9 cellular contexts compared by ENCODE assay signal in the genomic region with DNA sequence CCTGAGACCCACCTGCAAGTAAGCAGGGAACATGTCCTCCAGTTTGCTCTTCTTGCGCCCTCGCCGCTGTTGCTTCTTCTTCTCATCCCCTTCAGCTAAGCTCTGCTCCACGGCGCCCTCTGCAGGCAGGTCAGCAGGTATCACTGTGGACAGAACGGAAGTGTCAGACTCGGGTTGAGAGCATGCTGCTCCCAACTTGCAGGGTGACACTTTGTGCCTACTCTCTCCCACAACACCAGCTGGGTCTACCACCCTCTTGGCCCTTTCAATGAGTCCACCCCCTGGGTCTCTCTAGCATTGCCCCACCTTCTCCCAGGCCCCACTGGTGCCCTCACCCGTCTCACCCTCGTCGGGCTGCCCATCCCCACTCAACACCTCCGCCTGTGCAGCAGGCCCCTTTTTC. TPM values are rescaled to one million over a fixed set of nuclear protein-coding genes. Genes with fewer than 3 reads are reported as not detected.
A peak's percentile ranks its signal among the peaks of the same experiment; 100 is the strongest.
DNase-seq lines count a peak whose midpoint lies in the region; ATAC-seq and TF ChIP-seq lines count a peak whose summit lies in the region.
"Had no signal": no experiment of that assay in that cellular context is flagged by ENCODE, and none has a peak within 500 bp of the region (broad histone marks: within the 10 kb centered on the region; RNA-seq: fewer than 3 reads in every experiment).

No MANE protein-coding gene starts in this region.

- H3K36me3 Mint-ChIP-seq in activated CD4-positive, alpha-beta memory T cell treated with anti-CD3 and anti-CD28 coated beads, Interleukin-2, amount 10 ng/mL, durations not matched to agents 7 days and 5 days (ENCODE audit: low read depth), result peaks cover 89% of the 10 kb centered on the region
- H3K36me3 Mint-ChIP-seq in effector memory CD8-positive, alpha-beta T cell (ENCODE audit: insufficient read depth), result peaks cover 89% of the 10 kb centered on the region
- peaks cover 94% of the 10 kb centered on the region for H3K36me3 Mint-ChIP-seq in stimulated activated effector memory CD8-positive, alpha-beta T cell treated with anti-CD3 and anti-CD28 coated beads, Interleukin-12 subunit alpha, Interleukin-12 subunit beta, amount 100 ng/mL, for 72 hours

- H3K9me3 Mint-ChIP-seq in activated CD4-positive, alpha-beta memory T cell treated with anti-CD3 and anti-CD28 coated beads, Interleukin-2, amount 10 ng/mL, durations not matched to agents 7 days and 5 days, result no peaks in the 10 kb centered on the region
- no peaks in the 10 kb centered on the region for H3K9me3 Mint-ChIP-seq in effector memory CD8-positive, alpha-beta T cell
- no peaks in the 10 kb centered on the region for H3K9me3 Mint-ChIP-seq in stimulated activated effector memory CD8-positive, alpha-beta T cell treated with anti-CD3 and anti-CD28 coated beads, Interleukin-12 subunit alpha, Interleukin-12 subunit beta, amount 100 ng/mL, for 72 hours

- peaks cover 5% of the 10 kb centered on the region for H3K4me1 Mint-ChIP-seq in activated CD4-positive, alpha-beta memory T cell treated with anti-CD3 and anti-CD28 coated beads, Interleukin-2, amount 10 ng/mL, durations not matched to agents 7 days and 5 days
- H3K4me1 Mint-ChIP-seq in effector memory CD8-positive, alpha-beta T cell (ENCODE audit: low read depth in 2 of 2), result peaks cover 13 to 18% of the 10 kb centered on the region in 2 donors
- peaks cover 17% of the 10 kb centered on the region for H3K4me1 Mint-ChIP-seq in stimulated activated effector memory CD8-positive, alpha-beta T cell treated with anti-CD3 and anti-CD28 coated beads, Interleukin-12 subunit alpha, Interleukin-12 subunit beta, amount 100 ng/mL, for 72 hours

- no peaks in the 10 kb centered on the region for H3K27me3 Mint-ChIP-seq in activated CD4-positive, alpha-beta memory T cell treated with anti-CD3 and anti-CD28 coated beads, Interleukin-2, amount 10 ng/mL, durations not matched to agents 7 days and 5 days
- H3K27me3 Mint-ChIP-seq in effector memory CD8-positive, alpha-beta T cell, result no peaks in the 10 kb centered on the region

- CTCF ChIA-PET in activated CD4-positive, alpha-beta memory T cell treated with anti-CD3 and anti-CD28 coated beads, Interleukin-2, amount 10 ng/mL, durations not matched to agents 7 days and 5 days (lab: Charles Lee), result interaction anchor here (0.7 to 2.0 kb wide), 27 partner anchors 9 to 191 kb away, joined by 3 to 13 read pairs (median 4); partner anchors contain the start of genes ARF3, FKBP11, RHEBL1 and TUBA1A

- DNase-seq in NCI-H1105 treated with DMSO at 0.1 percent for 48 hours (lab: John Stamatoyannopoulos, UW), result peak; percentile 2
- no peak for DNase-seq in NCI-H1105 (lab: John Stamatoyannopoulos, UW)
- peak; percentile 49 for DNase-seq in NCI-H748 (lab: John Stamatoyannopoulos, UW; ENCODE audit: unreplicated experiment)
- DNase-seq in activated CD4-positive, alpha-beta memory T cell treated with anti-CD3 and anti-CD28 coated beads, Interleukin-2, amount 10 ng/mL, durations not matched to agents 7 days and 5 days, result peak; percentile 83
- DNase-seq in effector memory CD8-positive, alpha-beta T cell, result peak; percentile 83 to 90 (median 89)
- DNase-seq in mucosa of descending colon, result peak in 2 of 3 donors; percentile 68 to 82
- DNase-seq in stimulated activated effector memory CD8-positive, alpha-beta T cell treated with anti-CD3 and anti-CD28 coated beads, Interleukin-12 subunit alpha, Interleukin-12 subunit beta, amount 100 ng/mL, for 72 hours (ENCODE audit: low spot score in 2 of 2), result peak; percentile 68 to 91

- TF ChIP-seq CTCF in mucosa of descending colon (IDR thresholded peaks at IDR 0.05), result peak; percentile 59

- no peak overlapping the region for H3K4me3 ChIP-seq in mucosa of descending colon
- H3K4me3 ChIP-seq: BLaER1 had no signal

- POLR2A ChIA-PET in activated CD4-positive, alpha-beta memory T cell treated with anti-CD3 and anti-CD28 coated beads, Interleukin-2, amount 10 ng/mL, durations not matched to agents 7 days and 5 days (lab: Charles Lee), result interaction anchor here (1.2 to 1.6 kb wide), 3 partner anchors 51 to 86 kb away, joined by 3 to 5 read pairs (median 4); partner anchors contain the start of gene DHH

- H3K4me1 ChIP-seq in mucosa of descending colon (ENCODE audit: low read depth), result no peaks in the 10 kb centered on the region
- H3K4me1 ChIP-seq: BLaER1 had no signal

- H3K4me3 Mint-ChIP-seq in activated CD4-positive, alpha-beta memory T cell treated with anti-CD3 and anti-CD28 coated beads, Interleukin-2, amount 10 ng/mL, durations not matched to agents 7 days and 5 days, result no peak overlapping the region
- peak overlapping the region; percentile 22 to 53 for H3K4me3 Mint-ChIP-seq in effector memory CD8-positive, alpha-beta T cell
- no peak overlapping the region for H3K4me3 Mint-ChIP-seq in stimulated activated effector memory CD8-positive, alpha-beta T cell treated with anti-CD3 and anti-CD28 coated beads, Interleukin-12 subunit alpha, Interleukin-12 subunit beta, amount 100 ng/mL, for 72 hours

- H3K36me3 ChIP-seq in mucosa of descending colon (ENCODE audit: low read depth), result peaks cover 39% of the 10 kb centered on the region

- intact Hi-C loops in mucosa of descending colon (cut with DNase I, micrococcal nuclease), result no loop called here

- peak; percentile 82 for ATAC-seq in effector memory CD8-positive, alpha-beta T cell (replicated peaks)
- ATAC-seq in mucosa of descending colon, result peak; percentile 79
- ATAC-seq in stimulated activated effector memory CD8-positive, alpha-beta T cell treated with anti-CD3 and anti-CD28 coated beads, Interleukin-12 subunit alpha, Interleukin-12 subunit beta, amount 100 ng/mL, for 72 hours, result peak; percentile 84
- ATAC-seq in HG02884 (IDR thresholded peaks at IDR 0.05; ENCODE audit: unreplicated experiment), result no peak

- H3K9me3 ChIP-seq in mucosa of descending colon, result no peaks in the 10 kb centered on the region
- H3K9me3 ChIP-seq: BLaER1 had no signal

- peak overlapping the region; percentile 51 for H3K27ac Mint-ChIP-seq in activated CD4-positive, alpha-beta memory T cell treated with anti-CD3 and anti-CD28 coated beads, Interleukin-2, amount 10 ng/mL, durations not matched to agents 7 days and 5 days
- peak overlapping the region; percentile 92 to 94 for H3K27ac Mint-ChIP-seq in effector memory CD8-positive, alpha-beta T cell
- H3K27ac Mint-ChIP-seq in stimulated activated effector memory CD8-positive, alpha-beta T cell treated with anti-CD3 and anti-CD28 coated beads, Interleukin-12 subunit alpha, Interleukin-12 subunit beta, amount 100 ng/mL, for 72 hours, result peak overlapping the region; percentile 67

RNA-seq across cellular contexts. Expression of gene KMT2D, which starts 16.7 kb away (rescaled TPM):
- total RNA-seq in activated CD4-positive, alpha-beta memory T cell treated with anti-CD3 and anti-CD28 coated beads, Interleukin-2, amount 10 ng/mL, durations not matched to agents 7 days and 5 days, result 10 to 100 TPM; 82.3 to 87.8 TPM
- total RNA-seq in mucosa of descending colon, result 100 to 1,000 TPM in 1 of 3 donors, 10 to 100 TPM in 2; 83.3 to 102 (median 88.5) TPM

RNA-seq across cellular contexts. Expression of gene PRKAG1, which starts 25.3 kb away (rescaled TPM):
- total RNA-seq in activated CD4-positive, alpha-beta memory T cell treated with anti-CD3 and anti-CD28 coated beads, Interleukin-2, amount 10 ng/mL, durations not matched to agents 7 days and 5 days, result 10 to 100 TPM; 65.9 to 70.2 TPM
- total RNA-seq in mucosa of descending colon, result 10 to 100 TPM; 51.5 to 60.1 (median 52.2) TPM

RNA-seq across cellular contexts. Expression of gene RHEBL1, which starts 25.9 kb away (rescaled TPM):
- 10 to 100 TPM; 14.8 to 15.8 TPM for total RNA-seq in activated CD4-positive, alpha-beta memory T cell treated with anti-CD3 and anti-CD28 coated beads, Interleukin-2, amount 10 ng/mL, durations not matched to agents 7 days and 5 days
- total RNA-seq in mucosa of descending colon, result under 1 TPM; 0.23 to 0.58 (median 0.38) TPM

RNA-seq across cellular contexts. Expression of gene DDN, which starts 44.7 kb away (rescaled TPM):
- total RNA-seq in activated CD4-positive, alpha-beta memory T cell treated with anti-CD3 and anti-CD28 coated beads, Interleukin-2, amount 10 ng/mL, durations not matched to agents 7 days and 5 days, result under 1 TPM; 0.23 TPM
- total RNA-seq in mucosa of descending colon, result under 1 TPM in 1 of 3 donors, not detected in 2; 0.12 TPM

RNA-seq across cellular contexts. Expression of gene DHH, which starts 50.7 kb away (rescaled TPM):
- under 1 TPM; 0.08 to 0.20 TPM for total RNA-seq in activated CD4-positive, alpha-beta memory T cell treated with anti-CD3 and anti-CD28 coated beads, Interleukin-2, amount 10 ng/mL, durations not matched to agents 7 days and 5 days
- under 1 TPM; 0.26 to 0.54 (median 0.46) TPM for total RNA-seq in mucosa of descending colon

Comparison
In these comparisons a context has a peak if more than half of its experiments do, and no peak if none do; other contexts are left out.
1. H3K4me3 Mint-ChIP-seq: peak in effector memory CD8-positive, alpha-beta T cell (2 of 2); none in activated CD4-positive, alpha-beta memory T cell treated with anti-CD3 and anti-CD28 coated beads, Interleukin-2, amount 10 ng/mL, durations not matched to agents 7 days and 5 days (single experiment) and stimulated activated effector memory CD8-positive, alpha-beta T cell treated with anti-CD3 and anti-CD28 coated beads, Interleukin-12 subunit alpha, Interleukin-12 subunit beta, amount 100 ng/mL, for 72 hours (single experiment).
2. RNA of gene RHEBL1, which starts 25.9 kb away (total RNA-seq): 14.8 to 15.8 TPM in activated CD4-positive, alpha-beta memory T cell treated with anti-CD3 and anti-CD28 coated beads, Interleukin-2, amount 10 ng/mL, durations not matched to agents 7 days and 5 days; 0.23 to 0.58 TPM in mucosa of descending colon; every median in the first group is over 4 times any median in the second.
3. Peak in every context shown above with its lines, with median percentiles within 50 percentile points of each other: H3K27ac Mint-ChIP-seq.